Comparison of ENCODE assay signal across 8 cellular contexts in genomic region chr2:226215902-226216503, GRCh38.
A peak's percentile ranks its signal among the peaks of the same experiment; 100 is the strongest.
DNase-seq lines count a peak whose midpoint lies in the region; ATAC-seq and TF ChIP-seq lines count a peak whose summit lies in the region.

No MANE protein-coding gene starts in this region.

- peak; percentile 79 for ATAC-seq in Right ventricle myocardium inferior
- peak; percentile 94 for ATAC-seq in HG02870 (IDR thresholded peaks at IDR 0.05; ENCODE audit: unreplicated experiment)

- H3K9me3 Mint-ChIP-seq in mesothelial cell of epicardium: no peaks in the 10 kb centered on the region

- no peaks in the 10 kb centered on the region for H3K36me3 ChIP-seq in colonic mucosa
- H3K36me3 ChIP-seq in stomach: no peaks in the 10 kb centered on the region

- WGBS in stomach, 5 donors: 55 to 56% (median 56%) methylated on average over 11 of the region's 11 CpGs

- no peak overlapping the region for H3K4me3 Mint-ChIP-seq in mesothelial cell of epicardium

- TF ChIP-seq CTCF in colonic mucosa (IDR thresholded peaks at IDR 0.05): peak; percentile 71
- TF ChIP-seq CTCF in mesothelial cell of epicardium (IDR thresholded peaks at IDR 0.05; ENCODE audit: unreplicated experiment): peak; percentile 67
- TF ChIP-seq CTCF in stomach (IDR thresholded peaks at IDR 0.05): peak in 5 of 7 experiments; percentile 50 to 67 (median 59)

- intact Hi-C loops in Right ventricle myocardium inferior (cut with DNase I) (loop anchor here (2.0 to 10.0 kb wide), 2 partner anchors 429 to 585 kb away; no protein-coding TSS in a partner anchor), cardiac septum (cut with DNase I) (loop anchor here (2.0 to 5.0 kb wide), 2 partner anchors 516 to 585 kb away; no protein-coding TSS in a partner anchor), colonic mucosa (cut with DNase I) (loop anchor here (2.0 to 10.0 kb wide), 2 partner anchors 331 to 585 kb away; no protein-coding TSS in a partner anchor), stomach (cut with DNase I; ENCODE audit: low total_unique reads) (loop anchor here (10.0 kb wide), 1 partner anchor 579 kb away; the partner anchor contains the start of gene IRS1)

- TF ChIP-seq POLR2A in stomach (IDR thresholded peaks at IDR 0.05): no peak

- no peaks in the 10 kb centered on the region for H3K27me3 Mint-ChIP-seq in mesothelial cell of epicardium (ENCODE audit: low read depth)

- H3K9me3 ChIP-seq in colonic mucosa: no peaks in the 10 kb centered on the region
- H3K9me3 ChIP-seq in stomach: no peaks in the 10 kb centered on the region

- H3K9ac ChIP-seq in colonic mucosa (ENCODE audit: low read depth in 2 of 2, low read length in 2 of 2): no peak overlapping the region

- H3K27ac Mint-ChIP-seq in mesothelial cell of epicardium: no peak overlapping the region

- no peaks in the 10 kb centered on the region for H3K4me1 ChIP-seq in colonic mucosa
- peaks cover 0 to 9% (median 0%) of the 10 kb centered on the region in 4 donors for H3K4me1 ChIP-seq in stomach

- no peak for TF ChIP-seq EP300 in stomach (IDR thresholded peaks at IDR 0.05)

- H3K36me3 Mint-ChIP-seq in mesothelial cell of epicardium: no peaks in the 10 kb centered on the region

- H3K27me3 ChIP-seq in colonic mucosa: no peaks in the 10 kb centered on the region
- no peaks in the 10 kb centered on the region for H3K27me3 ChIP-seq in stomach

- H3K4me1 Mint-ChIP-seq in mesothelial cell of epicardium: peaks cover 26% of the 10 kb centered on the region

- H3K27ac ChIP-seq in colonic mucosa (no peak overlapping the region), stomach (no peak overlapping the region)

- DNase-seq in Right ventricle myocardium inferior (ENCODE audit: missing footprints) (no peak), cardiac septum (ENCODE audit: low spot score) (no peak), NCI-H2029 (lab: John Stamatoyannopoulos, UW) (peak; percentile 34), colonic mucosa (peak; percentile 78), mesothelial cell of epicardium (ENCODE audit: low spot score in 2 of 2, unreplicated experiment in 2 of 2) (peak; percentile 36 to 63), stomach (peak; percentile 77)
- DNase-seq in activated CD4-positive, CD25-positive, alpha-beta regulatory T cell treated with anti-CD3 and anti-CD28 coated beads, Interleukin-2, amount 50 U/mL, for 72 hours: peak; percentile 55

- H3K4me3 ChIP-seq in colonic mucosa: no peak overlapping the region
- no peak overlapping the region for H3K4me3 ChIP-seq in stomach

Comparison
In these comparisons a context has a peak if more than half of its experiments do, and no peak if none do; other contexts are left out.
1. DNase-seq: peak in NCI-H2029 (single experiment), activated CD4-positive, CD25-positive, alpha-beta regulatory T cell treated with anti-CD3 and anti-CD28 coated beads, Interleukin-2, amount 50 U/mL, for 72 hours (single experiment), colonic mucosa (single experiment), mesothelial cell of epicardium (2 of 2) and stomach (single experiment); none in Right ventricle myocardium inferior (single experiment) and cardiac septum (single experiment).
2. Peak in every context shown above with its lines, with median percentiles within 50 percentile points of each other: CTCF ChIP-seq.